8 cellular contexts compared by ENCODE assay signal in genomic region chr12:2812290-2813213, GRCh38. TPM values are rescaled to one million over a fixed set of nuclear protein-coding genes. Genes with fewer than 3 reads are reported as not detected.
A peak's percentile ranks its signal among the peaks of the same experiment; 100 is the strongest.
DNase-seq lines count a peak whose midpoint lies in the region; ATAC-seq and TF ChIP-seq lines count a peak whose summit lies in the region.

TSS of gene ITFG2 (plus strand) at chr12:2812668. CDS start at chr12:2812761, 93 bp downstream.

- H3K36me3 Mint-ChIP-seq in immature natural killer cell, result peaks cover under 1 to 4% (median 3%) of the 10 kb centered on the region in 3 donors

- DNase-seq in AG09309 (ENCODE audit: low read depth) (peak; percentile 92), NCI-H345 treated with DMSO at 0.1 percent for 48 hours (lab: John Stamatoyannopoulos, UW; ENCODE audit: unreplicated experiment) (peak; percentile 99), immature natural killer cell (peak; percentile 95 to 97 (median 96)), smooth muscle cell of the brain vasculature (ENCODE audit: low read depth, low spot score) (peak; percentile 94)
- DNase-seq in activated CD4-positive, CD25-positive, alpha-beta regulatory T cell (lab: John Stamatoyannopoulos, UW), result peak; percentile 79 to 94 (median 90)
- peak; percentile 96 for DNase-seq in central memory CD4-positive, alpha-beta T cell

- H3K27me3 Mint-ChIP-seq in immature natural killer cell (ENCODE audit: low read depth in 3 of 3), result peaks cover 5 to 13% (median 11%) of the 10 kb centered on the region in 3 donors

- no peaks in the 10 kb centered on the region for H3K9me3 Mint-ChIP-seq in immature natural killer cell

- H3K4me3 ChIP-seq in AG09309 (ENCODE audit: control insufficient read depth, low read depth, low read length), result peak within 1 kb of the TSS; percentile 84

- peak; percentile 98 for ATAC-seq in GM19023 (IDR thresholded peaks at IDR 0.05; ENCODE audit: unreplicated experiment)
- ATAC-seq in HG03280 (IDR thresholded peaks at IDR 0.05; ENCODE audit: unreplicated experiment), result peak; percentile 95

- H3K4me3 Mint-ChIP-seq in immature natural killer cell, result peak within 1 kb of the TSS; percentile 100

- peaks cover 31 to 40% of the 10 kb centered on the region in 2 donors for H3K4me1 Mint-ChIP-seq in immature natural killer cell

- H3K27ac Mint-ChIP-seq in immature natural killer cell, result peak within 1 kb of the TSS; percentile 99 to 100 (median 100)

- no peak for TF ChIP-seq CTCF in AG09309 (IDR thresholded peaks at IDR 0.05; ENCODE audit: control insufficient read depth, insufficient read depth, low read depth, low read length, missing control alignments)

RNA-seq across cellular contexts. Expression of gene ITFG2, which starts in this region (rescaled TPM):
- polyA plus RNA-seq in immature natural killer cell, result 10 to 100 TPM; 39.5 to 83.0 (median 60.4) TPM

Comparison
In these comparisons a context has a peak if more than half of its experiments do, and no peak if none do; other contexts are left out.
1. Peak in every context shown above with its lines: DNase-seq, ATAC-seq and H3K4me3 ChIP-seq.